Comparison of ENCODE assay signal across 27 cellular contexts in the genomic region with DNA sequence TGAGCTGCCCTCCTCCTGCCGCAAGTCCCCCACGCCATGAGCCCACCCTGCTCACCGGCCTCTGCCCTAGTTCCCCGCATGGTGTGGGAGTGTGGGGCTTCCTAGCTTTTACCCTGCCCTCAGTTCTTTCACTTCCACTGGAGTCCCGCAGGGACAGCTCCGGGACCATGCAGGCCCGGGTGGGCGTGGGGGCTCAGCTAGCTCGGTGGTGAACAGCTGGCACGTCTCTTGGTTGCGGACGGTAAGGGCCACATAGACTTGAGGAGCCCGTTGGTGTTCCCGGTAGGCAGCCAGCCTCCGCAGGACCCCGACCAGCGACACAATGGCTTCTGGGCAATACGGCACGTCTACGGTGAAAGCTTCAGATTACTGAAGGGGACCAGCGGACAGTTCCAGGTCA.
"Had no signal": no experiment of that assay in that cellular context is flagged by ENCODE, and none has a peak within 500 bp of the region (broad histone marks: within the 10 kb centered on the region; RNA-seq: fewer than 3 reads in every experiment).

No MANE protein-coding gene starts in this region.

- H3K36me3 ChIP-seq: stomach, suprapubic skin, thoracic aorta, thyroid gland, tibial artery, tibial nerve, transverse colon, upper lobe of left lung, upper lobe of right lung, uterus, vagina had no signal

- ATAC-seq: stimulated activated effector memory CD8-positive, alpha-beta T cell treated with anti-CD3 and anti-CD28 coated beads, Interleukin-12 subunit alpha, Interleukin-12 subunit beta, amount 100 ng/mL, for 72 hours; stimulated activated memory B cell treated with anti-CD40 and anti-IgM and Interleukin-4, amounts not matched to agents 10 μg/mL and 1 μg/mL and 100 μg/mL, for 72 hours; stimulated activated naive B cell treated with anti-CD40 and anti-IgM and Interleukin-4, amounts not matched to agents 10 μg/mL and 1 μg/mL and 100 μg/mL, for 72 hours; stimulated activated naive CD8-positive, alpha-beta T cell treated with anti-CD3 and anti-CD28 coated beads, Interleukin-15, amount 100 ng/mL, for 72 hours; stimulated activated naive CD8-positive, alpha-beta T cell treated with anti-CD3 and anti-CD28 coated beads, Interleukin-15, Interleukin-2, amounts not matched to agents 100 U/mL and 50 U/mL, for 24 hours; upper lobe of right lung had no signal

- H3K27ac ChIP-seq: stomach, suprapubic skin, testis, thoracic aorta, thyroid gland, tibial artery, tibial nerve, transverse colon, upper lobe of left lung, upper lobe of right lung, uterus, vagina had no signal

- H3K27me3 ChIP-seq: stomach, suprapubic skin, testis, thyroid gland, tibial artery, tibial nerve, transverse colon, upper lobe of left lung, upper lobe of right lung, uterus, vagina had no signal

- H3K4me1 ChIP-seq: suprapubic skin, testis, thyroid gland, tibial artery, tibial nerve, transverse colon, upper lobe of left lung, upper lobe of right lung, uterus, vagina had no signal

- H3K4me3 ChIP-seq: stomach, suprapubic skin, testis, thoracic aorta, thyroid gland, tibial artery, tibial nerve, transverse colon, upper lobe of left lung, upper lobe of right lung, uterus, vagina had no signal

- H3K9me3 ChIP-seq: stomach, suprapubic skin, testis, thoracic aorta, thyroid gland, tibial artery, tibial nerve, transverse colon, upper lobe of left lung, upper lobe of right lung, uterus, vagina had no signal

- FAIRE-seq: urothelium cell line had no signal

- DNase-seq: stimulated activated CD4-positive, alpha-beta T cell treated with anti-CD3 and anti-CD28 coated beads, Interleukin-2, amount 100 ng/mL, for 48 hours; stimulated activated CD4-positive, alpha-beta T cell treated with anti-CD3 and anti-CD28 coated beads, Interleukin-4, amount 100 ng/mL, for 1 hour; stimulated activated CD4-positive, alpha-beta T cell treated with anti-CD3 and anti-CD28 coated beads, Interleukin-4, amount 100 ng/mL, for 24 hours; stimulated activated CD4-positive, alpha-beta T cell treated with anti-CD3 and anti-CD28 coated beads, Interleukin-4, amount 100 ng/mL, for 4 hours; stimulated activated CD8-positive, alpha-beta memory T cell treated with anti-CD3 and anti-CD28 coated beads, Interleukin-4, amount 100 ng/mL, for 48 hours; stimulated activated naive B cell treated with anti-CD40 and anti-IgM and Interleukin-4, amounts not matched to agents 10 μg/mL and 1 μg/mL and 100 μg/mL, for 72 hours; stimulated activated naive CD4-positive, alpha-beta T cell; stimulated activated naive CD4-positive, alpha-beta T cell treated with Interleukin-2 at 50 U/mL for 16 hours; stimulated activated naive CD8-positive, alpha-beta T cell treated with anti-CD3 and anti-CD28 coated beads, Interleukin-15, amount 100 ng/mL, for 72 hours; stimulated activated naive CD8-positive, alpha-beta T cell treated with anti-CD3 and anti-CD28 coated beads, Interleukin-15, Interleukin-2, amounts not matched to agents 100 U/mL and 50 U/mL, for 24 hours; stomach; substantia nigra; testis; thyroid gland; tibial artery; transverse colon; trophoblast cell; upper lobe of right lung; uterus had no signal
